Comparison of ENCODE assay signal across 10 cellular contexts in genomic region chr10:99930731-99931550, GRCh38.
DNase-seq lines count a peak whose midpoint lies in the region; FAIRE-seq and TF ChIP-seq lines count a peak whose summit lies in the region.
"Had no signal": no experiment of that assay in that cellular context is flagged by ENCODE, and none has a peak within 500 bp of the region (broad histone marks: within the 10 kb centered on the region; RNA-seq: fewer than 3 reads in every experiment).

No MANE protein-coding gene starts in this region.

- no peaks in the 10 kb centered on the region for H3K9me3 Mint-ChIP-seq in T-helper 2 cell treated with Interferon-gamma antibody and Interleukin-4, amounts not matched to agents 5 μg/mL and 100 μg/mL, for 36 hours
- H3K9me3 Mint-ChIP-seq: central memory CD8-positive, alpha-beta T cell had no signal

- no peaks in the 10 kb centered on the region for H3K27me3 ChIP-seq in SJCRH30
- no peaks in the 10 kb centered on the region for H3K27me3 ChIP-seq in stomach

- no peak overlapping the region for H3K27ac Mint-ChIP-seq in T-helper 2 cell treated with Interferon-gamma antibody and Interleukin-4, amounts not matched to agents 5 μg/mL and 100 μg/mL, for 36 hours

- H3K36me3 ChIP-seq in SJCRH30 (no peaks in the 10 kb centered on the region; the same call in 1 of the 2 replicates), kidney (ENCODE audit: control insufficient read depth in 1 of 2, insufficient read depth in 2 of 2, low read length in 2 of 2) (no peaks in the 10 kb centered on the region), stomach (no peaks in the 10 kb centered on the region)

- no peak for FAIRE-seq in kidney (lab: Jason Lieb, UNC)
- FAIRE-seq: islet of Langerhans had no signal

- TF ChIP-seq EP300 in stomach (IDR thresholded peaks at IDR 0.05): no peak

- peak overlapping the region; percentile 56 to 71 for H3K9ac ChIP-seq in kidney (ENCODE audit: low read length in 2 of 2)

- H3K4me3 ChIP-seq in SJCRH30: peak overlapping the region; percentile 15; the same call in 1 of the 2 replicates
- peak overlapping the region; percentile 64 to 79 for H3K4me3 ChIP-seq in kidney (ENCODE audit: low read length in 2 of 2)
- H3K4me3 ChIP-seq in stomach: peak overlapping the region; percentile 38 to 47 (median 40)

- no peak for TF ChIP-seq CTCF in kidney (IDR thresholded peaks at IDR 0.05; ENCODE audit: borderline replicate concordance, extremely low read depth, insufficient read depth)
- TF ChIP-seq CTCF in stomach (IDR thresholded peaks at IDR 0.05): no peak

- H3K36me3 Mint-ChIP-seq in T-helper 2 cell treated with Interferon-gamma antibody and Interleukin-4, amounts not matched to agents 5 μg/mL and 100 μg/mL, for 36 hours (ENCODE audit: low read depth): no peaks in the 10 kb centered on the region

- H3K4me3 Mint-ChIP-seq in T-helper 2 cell treated with Interferon-gamma antibody and Interleukin-4, amounts not matched to agents 5 μg/mL and 100 μg/mL, for 36 hours: no peak overlapping the region
- H3K4me3 Mint-ChIP-seq: central memory CD8-positive, alpha-beta T cell had no signal

- 28 to 44% (median 35%) methylated on average over 9 of the region's 9 CpGs for WGBS in stomach, 5 donors

- intact Hi-C loops in kidney (cut with DNase I) (no loop called here), stomach (cut with DNase I; ENCODE audit: low total_unique reads) (no loop called here)

- H3K27ac ChIP-seq in SJCRH30 (peak overlapping the region; percentile 87), kidney (ENCODE audit: low read depth in 2 of 2, low read length in 2 of 2) (peak overlapping the region; percentile 74 to 82), stomach (peak overlapping the region; percentile 81 to 89 (median 87))

- TF ChIP-seq POLR2A in stomach (IDR thresholded peaks at IDR 0.05): peak in 2 of 4 donors; percentile 25 to 91

- DNase-seq in HuH-7 (ENCODE audit: low spot score): peak; percentile 67
- peak; percentile 78 to 92 for DNase-seq in SJCRH30
- no peak for DNase-seq in kidney
- DNase-seq in stomach: peak; percentile 91
- DNase-seq in RPMI8226: no peak
- DNase-seq in T-helper 2 cell treated with Interferon-gamma antibody and Interleukin-4, amounts not matched to agents 5 μg/mL and 100 μg/mL, for 36 hours (ENCODE audit: low spot score): no peak
- DNase-seq in activated CD4-positive, alpha-beta T cell treated with anti-CD3 and anti-CD28 coated beads for 1 hour: no peak
- no peak for DNase-seq in stimulated activated CD4-positive, alpha-beta T cell treated with anti-CD3 and anti-CD28 coated beads, Interleukin-4, amount 100 ng/mL, for 24 hours

- peaks cover 27% of the 10 kb centered on the region for H3K4me1 ChIP-seq in SJCRH30
- H3K4me1 ChIP-seq in kidney (ENCODE audit: control insufficient read depth in 1 of 2, insufficient read depth in 1 of 2, low read depth in 1 of 2, low read length in 2 of 2): peaks cover 21 to 23% of the 10 kb centered on the region in 2 donors
- H3K4me1 ChIP-seq in stomach: peaks cover 15 to 45% (median 33%) of the 10 kb centered on the region in 4 donors

- peaks cover 2% of the 10 kb centered on the region for H3K4me1 Mint-ChIP-seq in T-helper 2 cell treated with Interferon-gamma antibody and Interleukin-4, amounts not matched to agents 5 μg/mL and 100 μg/mL, for 36 hours (ENCODE audit: low read depth)
- H3K4me1 Mint-ChIP-seq: central memory CD8-positive, alpha-beta T cell had no signal

- peaks cover 9% of the 10 kb centered on the region for H3K27me3 Mint-ChIP-seq in T-helper 2 cell treated with Interferon-gamma antibody and Interleukin-4, amounts not matched to agents 5 μg/mL and 100 μg/mL, for 36 hours (ENCODE audit: low read depth)
- H3K27me3 Mint-ChIP-seq: central memory CD8-positive, alpha-beta T cell had no signal

- H3K9me3 ChIP-seq in SJCRH30 (replicated peaks): no peaks in the 10 kb centered on the region
- H3K9me3 ChIP-seq in kidney (ENCODE audit: control insufficient read depth in 1 of 2, low read length in 2 of 2): no peaks in the 10 kb centered on the region
- no peaks in the 10 kb centered on the region for H3K9me3 ChIP-seq in stomach

Comparison
In these comparisons a context has a peak if more than half of its experiments do, and no peak if none do; other contexts are left out.
1. DNase-seq: peak in HuH-7 (single experiment), SJCRH30 (2 of 2) and stomach (single experiment); none in kidney (single experiment), RPMI8226 (single experiment), T-helper 2 cell treated with Interferon-gamma antibody and Interleukin-4, amounts not matched to agents 5 μg/mL and 100 μg/mL, for 36 hours (single experiment), activated CD4-positive, alpha-beta T cell treated with anti-CD3 and anti-CD28 coated beads for 1 hour (single experiment) and stimulated activated CD4-positive, alpha-beta T cell treated with anti-CD3 and anti-CD28 coated beads, Interleukin-4, amount 100 ng/mL, for 24 hours (single experiment).
2. H3K4me3 ChIP-seq: peak in every context shown above with its lines; median percentile 72 in kidney; 40 in stomach; 15 in SJCRH30.
3. Peak in every context shown above with its lines, with median percentiles within 50 percentile points of each other: H3K27ac ChIP-seq.